Comparison of ENCODE assay signal across 1 cellular context in the genomic region with DNA sequence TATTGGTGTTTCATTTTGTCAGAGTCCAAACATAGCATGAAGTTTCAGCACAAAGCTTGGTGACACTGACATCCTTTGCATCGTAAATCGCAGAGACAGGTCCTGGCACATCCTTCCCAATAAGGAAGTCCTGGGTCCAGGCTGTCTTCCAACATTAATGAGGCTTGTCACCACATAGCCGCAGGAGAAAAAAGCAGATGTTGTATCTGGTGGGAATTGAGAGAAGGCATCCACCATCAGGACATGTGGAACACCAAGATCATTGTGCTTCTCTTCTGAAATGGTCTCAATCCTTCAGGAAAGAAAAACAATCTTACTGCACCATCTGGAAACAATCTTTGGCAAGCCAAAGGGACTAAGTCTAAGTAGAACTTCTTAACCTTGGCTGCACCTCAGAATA.
TF ChIP-seq lines count a peak whose summit lies in the region.

No MANE protein-coding gene starts in this region.

TF ChIP-seq in SK-N-SH treated with all-trans-retinoic acid at 6 μM for 48 hours, 23 proteins besides CTCF, POLR2A, EP300 and RAD21 (continued from another document):
- TF ChIP-seq TOX (CRISPR knock-in tag; IDR thresholded peaks at IDR 0.05; ENCODE audit: borderline replicate concordance) (no peak), PPARA (CRISPR knock-in tag; IDR thresholded peaks at IDR 0.05; ENCODE audit: borderline replicate concordance) (no peak), ZC3H10 (CRISPR knock-in tag; IDR thresholded peaks at IDR 0.05) (no peak)
- TF ChIP-seq, protein P1, sequence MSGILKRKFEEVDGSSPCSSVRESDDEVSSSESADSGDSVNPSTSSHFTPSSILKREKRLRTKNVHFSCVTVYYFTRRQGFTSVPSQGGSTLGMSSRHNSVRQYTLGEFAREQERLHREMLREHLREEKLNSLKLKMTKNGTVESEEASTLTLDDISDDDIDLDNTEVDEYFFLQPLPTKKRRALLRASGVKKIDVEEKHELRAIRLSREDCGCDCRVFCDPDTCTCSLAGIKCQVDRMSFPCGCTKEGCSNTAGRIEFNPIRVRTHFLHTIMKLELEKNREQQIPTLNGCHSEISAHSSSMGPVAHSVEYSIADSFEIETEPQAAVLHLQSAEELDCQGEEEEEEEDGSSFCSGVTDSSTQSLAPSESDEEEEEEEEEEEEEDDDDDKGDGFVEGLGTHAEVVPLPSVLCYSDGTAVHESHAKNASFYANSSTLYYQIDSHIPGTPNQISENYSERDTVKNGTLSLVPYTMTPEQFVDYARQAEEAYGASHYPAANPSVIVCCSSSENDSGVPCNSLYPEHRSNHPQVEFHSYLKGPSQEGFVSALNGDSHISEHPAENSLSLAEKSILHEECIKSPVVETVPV (CRISPR knock-in tag; IDR thresholded peaks at IDR 0.05), result no peak
- TF ChIP-seq, protein P2, sequence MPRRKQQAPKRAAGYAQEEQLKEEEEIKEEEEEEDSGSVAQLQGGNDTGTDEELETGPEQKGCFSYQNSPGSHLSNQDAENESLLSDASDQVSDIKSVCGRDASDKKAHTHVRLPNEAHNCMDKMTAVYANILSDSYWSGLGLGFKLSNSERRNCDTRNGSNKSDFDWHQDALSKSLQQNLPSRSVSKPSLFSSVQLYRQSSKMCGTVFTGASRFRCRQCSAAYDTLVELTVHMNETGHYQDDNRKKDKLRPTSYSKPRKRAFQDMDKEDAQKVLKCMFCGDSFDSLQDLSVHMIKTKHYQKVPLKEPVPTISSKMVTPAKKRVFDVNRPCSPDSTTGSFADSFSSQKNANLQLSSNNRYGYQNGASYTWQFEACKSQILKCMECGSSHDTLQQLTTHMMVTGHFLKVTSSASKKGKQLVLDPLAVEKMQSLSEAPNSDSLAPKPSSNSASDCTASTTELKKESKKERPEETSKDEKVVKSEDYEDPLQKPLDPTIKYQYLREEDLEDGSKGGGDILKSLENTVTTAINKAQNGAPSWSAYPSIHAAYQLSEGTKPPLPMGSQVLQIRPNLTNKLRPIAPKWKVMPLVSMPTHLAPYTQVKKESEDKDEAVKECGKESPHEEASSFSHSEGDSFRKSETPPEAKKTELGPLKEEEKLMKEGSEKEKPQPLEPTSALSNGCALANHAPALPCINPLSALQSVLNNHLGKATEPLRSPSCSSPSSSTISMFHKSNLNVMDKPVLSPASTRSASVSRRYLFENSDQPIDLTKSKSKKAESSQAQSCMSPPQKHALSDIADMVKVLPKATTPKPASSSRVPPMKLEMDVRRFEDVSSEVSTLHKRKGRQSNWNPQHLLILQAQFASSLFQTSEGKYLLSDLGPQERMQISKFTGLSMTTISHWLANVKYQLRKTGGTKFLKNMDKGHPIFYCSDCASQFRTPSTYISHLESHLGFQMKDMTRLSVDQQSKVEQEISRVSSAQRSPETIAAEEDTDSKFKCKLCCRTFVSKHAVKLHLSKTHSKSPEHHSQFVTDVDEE (CRISPR knock-in tag; IDR thresholded peaks at IDR 0.05), result no peak
TF ChIP-seq in SK-N-SH treated with all-trans-retinoic acid at 6 μM for 48 hours: peak in this region for 0.
